In the genomic region with DNA sequence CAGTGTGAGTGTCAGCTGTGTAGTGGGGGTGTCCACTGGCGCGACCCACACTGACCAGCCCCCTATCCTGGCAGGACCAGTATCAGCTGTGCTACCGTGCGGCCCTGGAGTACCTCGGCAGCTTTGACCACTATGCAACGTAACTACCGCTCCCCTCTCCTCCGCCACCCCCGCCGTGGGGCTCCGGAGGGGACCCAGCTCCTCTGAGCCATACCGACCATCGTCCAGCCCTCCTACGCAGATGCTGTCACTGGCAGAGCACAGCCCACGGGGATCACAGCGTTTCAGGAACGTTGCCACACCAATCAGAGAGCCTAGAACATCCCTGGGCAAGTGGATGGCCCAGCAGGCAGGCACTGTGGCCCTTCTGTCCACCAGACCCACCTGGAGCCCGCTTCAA, we compare ENCODE assay signal across 15 cellular contexts.
"Had no signal": no experiment of that assay in that cellular context is flagged by ENCODE, and none has a peak within 500 bp of the region (broad histone marks: within the 10 kb centered on the region; RNA-seq: fewer than 3 reads in every experiment).

No MANE protein-coding gene starts in this region.

- H3K27ac ChIP-seq: VCaP had no signal

- FAIRE-seq: urothelium cell line had no signal

- DNase-seq: activated CD4-positive, alpha-beta memory T cell treated with anti-CD3 and anti-CD28 coated beads, Interleukin-2, amount 10 ng/mL, durations not matched to agents 7 days and 5 days; activated CD4-positive, alpha-beta T cell treated with anti-CD3 and anti-CD28 coated beads for 36 hours; activated T-cell treated with anti-CD3 and anti-CD28 coated beads, Interleukin-2, amount 50 U/mL, for 72 hours; central memory CD4-positive, alpha-beta T cell; dermis blood vessel endothelial cell; endodermal cell; erythroblast; left cardiac atrium; mammary epithelial cell; stimulated activated CD4-positive, alpha-beta T cell treated with anti-CD3 and anti-CD28 coated beads, Interleukin-15, amount 100 ng/mL, for 24 hours; stimulated activated CD4-positive, alpha-beta T cell treated with anti-CD3 and anti-CD28 coated beads, Interleukin-4, amount 100 ng/mL, for 24 hours; stimulated activated naive CD8-positive, alpha-beta T cell treated with anti-CD3 and anti-CD28 coated beads, Interleukin-15, amount 100 ng/mL, for 72 hours; T-cell had no signal

- ATAC-seq: activated CD4-positive, alpha-beta T cell treated with anti-CD3 and anti-CD28 coated beads for 36 hours; activated T-cell treated with anti-CD3 and anti-CD28 coated beads, Interleukin-2, amount 50 U/mL, for 72 hours; left cardiac atrium; stimulated activated naive CD8-positive, alpha-beta T cell treated with anti-CD3 and anti-CD28 coated beads, Interleukin-15, amount 100 ng/mL, for 72 hours; T-cell had no signal
